Comparison of ENCODE assay signal across 9 cellular contexts in genomic region chr9:111039203-111039907, GRCh38. TPM values are rescaled to one million over a fixed set of nuclear protein-coding genes. Genes with fewer than 3 reads are reported as not detected.
A peak's percentile ranks its signal among the peaks of the same experiment; 100 is the strongest.
DNase-seq lines count a peak whose midpoint lies in the region; ATAC-seq and TF ChIP-seq lines count a peak whose summit lies in the region.
"Had no signal": no experiment of that assay in that cellular context is flagged by ENCODE, and none has a peak within 500 bp of the region (broad histone marks: within the 10 kb centered on the region; RNA-seq: fewer than 3 reads in every experiment).

No MANE protein-coding gene starts in this region.

- H3K27ac ChIP-seq in testis: peak overlapping the region; percentile 90 to 95

- no peak for TF ChIP-seq POLR2A in testis (IDR thresholded peaks at IDR 0.05)

- DNase-seq in astrocyte of the spinal cord (ENCODE audit: low read depth, low spot score): no peak
- DNase-seq in left kidney (ENCODE audit: low read depth, low spot score): peak; percentile 54
- peak; percentile 21 for DNase-seq in testis
- DNase-seq in cortex of kidney (lab: John Stamatoyannopoulos, UW): no peak
- DNase-seq in medulla oblongata (ENCODE audit: extremely low spot score): no peak
- no peak for DNase-seq in DMS79 treated with DMSO at 0.1 percent for 48 hours (lab: John Stamatoyannopoulos, UW)

- H3K36me3 ChIP-seq in testis (ENCODE audit: low read depth, missing control alignments): no peaks in the 10 kb centered on the region

- intact Hi-C loops in testis (cut with DNase I; ENCODE audit: low total_unique reads): loop anchor here (10.0 kb wide), 1 partner anchor 385 kb away; no protein-coding TSS in a partner anchor

- TF ChIP-seq CTCF in astrocyte of the spinal cord (IDR thresholded peaks at IDR 0.05; ENCODE audit: low read depth, low read length) (no peak), testis (IDR thresholded peaks at IDR 0.05) (no peak)

- WGBS in testis, 2 donors: 23 to 35% methylated on average over 24 of the region's 24 CpGs

- ATAC-seq in HG02885 (IDR thresholded peaks at IDR 0.05; ENCODE audit: poor library complexity, unreplicated experiment): peak; percentile 1

- H3K4me1 ChIP-seq in testis: peaks cover 18% of the 10 kb centered on the region

- H3K27me3 ChIP-seq in testis: no peaks in the 10 kb centered on the region

- in situ Hi-C loops in astrocyte of the spinal cord (cut with HindIII; ENCODE audit: low sequenced_read_pairs): no loop called here

- H3K9me3 ChIP-seq in testis: no peaks in the 10 kb centered on the region

- H3K4me3 ChIP-seq in astrocyte of the spinal cord (ENCODE audit: low read depth, low read length): peak overlapping the region; percentile 79
- H3K4me3 ChIP-seq in testis: peak overlapping the region; percentile 73 to 78

RNA-seq across cellular contexts. Expression of gene LPAR1, which starts 1.1 kb away (rescaled TPM):
- total RNA-seq in testis: 10 to 100 TPM; 19.5 to 23.9 TPM
- polyA plus RNA-seq in testis (ENCODE audit: insufficient read depth, low read depth, low replicate concordance): 13.1 TPM
- total RNA-seq: dermis microvascular lymphatic vessel endothelial cell had no signal
- polyA plus RNA-seq: IgD-negative memory B cell had no signal

Comparison
In these comparisons a context has a peak if more than half of its experiments do, and no peak if none do; other contexts are left out.
1. DNase-seq: peak in left kidney (single experiment) and testis (single experiment); none in astrocyte of the spinal cord (single experiment), cortex of kidney (single experiment), medulla oblongata (single experiment) and DMS79 treated with DMSO at 0.1 percent for 48 hours (single experiment).